In genomic region chr7:51658684-51659083, GRCh38 we compare ENCODE assay signal across 8 cellular contexts.
"Had no signal": no experiment of that assay in that cellular context is flagged by ENCODE, and none has a peak within 500 bp of the region (broad histone marks: within the 10 kb centered on the region; RNA-seq: fewer than 3 reads in every experiment).

No MANE protein-coding gene starts in this region.

- DNase-seq: H7, HFFc6, IMR-90, KG1 had no signal

- H3K4me3 ChIP-seq: GM23338, HAP-1, K562 had no signal

- H3K4me2 ChIP-seq: GM23338 had no signal

- ATAC-seq: GM23338, HCT116, K562 had no signal

- H3K4me1 ChIP-seq: HAP-1 had no signal

- H2AFZ ChIP-seq: GM23338 had no signal

- H3K9me3 ChIP-seq: HAP-1 had no signal

- H3K36me3 ChIP-seq: HAP-1 had no signal

- H3K4me1 Mint-ChIP-seq: GM23338 had no signal

- H3K9me3 Mint-ChIP-seq: GM23338 had no signal

- H3K4me3 Mint-ChIP-seq: GM23338, HFFc6 had no signal

- H3K27ac Mint-ChIP-seq: GM23338, HFFc6 had no signal
